ENCODE assay signal across 1 cellular context in genomic region chr12:119594399-119594730, GRCh38.
TF ChIP-seq lines count a peak whose summit lies in the region.

No MANE protein-coding gene starts in this region.

TF ChIP-seq in WTC11, 78 proteins besides CTCF, POLR2A, EP300 and RAD21 (continued from another document):
- peak; percentile 51; the same call in 1 of the 2 replicates for TF ChIP-seq PRDM15 (CRISPR knock-in tag; IDR thresholded peaks at IDR 0.05)
- TF ChIP-seq ETV6 (CRISPR knock-in tag; IDR thresholded peaks at IDR 0.05): 0 out of 2 replicates have a peak, but pooled peaks have one; percentile 9
- TF ChIP-seq CREM (CRISPR knock-in tag; IDR thresholded peaks at IDR 0.05): no peak
